36 cellular contexts compared by ENCODE assay signal in genomic region chr12:11593013-11593412, GRCh38.
"Had no signal": no experiment of that assay in that cellular context is flagged by ENCODE, and none has a peak within 500 bp of the region (broad histone marks: within the 10 kb centered on the region; RNA-seq: fewer than 3 reads in every experiment).

No MANE protein-coding gene starts in this region.

- H3K4me1 Mint-ChIP-seq: activated naive CD8-positive, alpha-beta T cell treated with anti-CD3 and anti-CD28 coated beads for 36 hours; activated T-helper 17 cell treated with anti-CD3 and anti-CD28 coated beads, Interleukin-2, amount 50 U/mL, for 72 hours had no signal

- H3K27ac ChIP-seq: brain microvascular endothelial cell, VCaP had no signal

- ATAC-seq: activated CD8-positive, alpha-beta T cell treated with anti-CD3 and anti-CD28 coated beads for 36 hours; activated T-cell treated with anti-CD3 and anti-CD28 coated beads, Interleukin-2, amount 50 U/mL, for 72 hours; activated T-helper 17 cell treated with anti-CD3 and anti-CD28 coated beads, Interleukin-2, amount 50 U/mL, for 72 hours had no signal

- DNase-seq: activated CD4-positive, alpha-beta T cell treated with anti-CD3 and anti-CD28 coated beads for 1 hour; activated CD4-positive, alpha-beta T cell treated with anti-CD3 and anti-CD28 coated beads for 48 hours; activated CD4-positive, alpha-beta T cell treated with anti-CD3 and anti-CD28 coated beads, Interleukin-2, amount 50 U/mL, for 4 hours; activated CD4-positive, CD25-positive, alpha-beta regulatory T cell; activated CD8-positive, alpha-beta T cell treated with anti-CD3 and anti-CD28 coated beads for 36 hours; activated effector memory CD4-positive, alpha-beta T cell treated with anti-CD3 and anti-CD28 coated beads, Interleukin-2, amount 50 U/mL, for 16 hours; activated naive CD4-positive, alpha-beta T cell; activated naive CD4-positive, alpha-beta T cell treated with anti-CD3 and anti-CD28 coated beads, Interleukin-2, amount 50 U/mL, for 16 hours; activated naive CD8-positive, alpha-beta T cell treated with anti-CD3 and anti-CD28 coated beads for 36 hours; activated T-cell treated with anti-CD3 and anti-CD28 coated beads, Interleukin-2, amount 50 U/mL, for 1 hour; activated T-cell treated with anti-CD3 and anti-CD28 coated beads, Interleukin-2, amount 50 U/mL, for 72 hours; amniotic stem cell; aorta; brain microvascular endothelial cell; central memory CD4-positive, alpha-beta T cell; Kasumi-1; KG1; MM.1S; MV-4-11; NCI-H1092; NCI-H1436 treated with DMSO at 0.1 percent for 48 hours; NCI-H1694 treated with DMSO at 0.1 percent for 48 hours; NCI-H2029; NCI-H2107; NCI-H2171; NCI-H510A; NCI-H526; NCI-H748 treated with DMSO at 0.1 percent for 48 hours; OCI-M1; Right ventricle myocardium superior; SW 1271; T-helper 1 cell; T-helper 2 cell; T-helper 9 cell had no signal

- H3K36me3 Mint-ChIP-seq: activated naive CD8-positive, alpha-beta T cell treated with anti-CD3 and anti-CD28 coated beads for 36 hours had no signal

- H3K27me3 Mint-ChIP-seq: activated naive CD8-positive, alpha-beta T cell treated with anti-CD3 and anti-CD28 coated beads for 36 hours; activated T-helper 17 cell treated with anti-CD3 and anti-CD28 coated beads, Interleukin-2, amount 50 U/mL, for 72 hours had no signal

- H3K27ac Mint-ChIP-seq: activated CD8-positive, alpha-beta T cell treated with anti-CD3 and anti-CD28 coated beads for 36 hours; activated naive CD8-positive, alpha-beta T cell treated with anti-CD3 and anti-CD28 coated beads for 36 hours; activated T-cell treated with anti-CD3 and anti-CD28 coated beads, Interleukin-2, amount 50 U/mL, for 72 hours; activated T-helper 17 cell treated with anti-CD3 and anti-CD28 coated beads, Interleukin-2, amount 50 U/mL, for 72 hours had no signal

- H3K36me3 ChIP-seq: brain microvascular endothelial cell had no signal

- H3K4me3 Mint-ChIP-seq: activated CD8-positive, alpha-beta T cell treated with anti-CD3 and anti-CD28 coated beads for 36 hours; activated naive CD8-positive, alpha-beta T cell treated with anti-CD3 and anti-CD28 coated beads for 36 hours; activated T-cell treated with anti-CD3 and anti-CD28 coated beads, Interleukin-2, amount 50 U/mL, for 72 hours; activated T-helper 17 cell treated with anti-CD3 and anti-CD28 coated beads, Interleukin-2, amount 50 U/mL, for 72 hours had no signal

- H3K9me3 Mint-ChIP-seq: activated CD8-positive, alpha-beta T cell treated with anti-CD3 and anti-CD28 coated beads for 36 hours; activated naive CD8-positive, alpha-beta T cell treated with anti-CD3 and anti-CD28 coated beads for 36 hours; activated T-helper 17 cell treated with anti-CD3 and anti-CD28 coated beads, Interleukin-2, amount 50 U/mL, for 72 hours had no signal

- H3K27me3 ChIP-seq: brain microvascular endothelial cell had no signal
